Comparison of ENCODE assay signal across 22 cellular contexts in the genomic region with DNA sequence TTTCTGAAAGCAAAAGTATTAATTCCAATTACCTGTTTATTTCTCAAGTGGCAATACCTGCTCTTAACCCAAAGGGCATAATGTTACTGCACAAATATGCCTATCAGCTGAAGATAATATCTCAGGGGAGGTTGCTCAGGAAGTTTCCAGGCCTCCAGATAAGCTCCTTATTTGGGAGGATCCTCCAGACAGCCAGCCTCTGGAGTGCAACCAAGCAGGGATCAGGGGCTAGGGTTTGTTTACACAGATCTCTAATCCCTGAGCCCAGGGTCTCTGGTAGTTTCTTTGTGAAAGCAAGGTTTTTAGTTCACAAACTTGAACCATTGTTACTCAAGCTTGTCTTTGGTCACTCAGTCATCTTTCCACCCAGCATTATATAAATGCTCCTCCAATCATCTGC.
"Had no signal": no experiment of that assay in that cellular context is flagged by ENCODE, and none has a peak within 500 bp of the region (broad histone marks: within the 10 kb centered on the region; RNA-seq: fewer than 3 reads in every experiment).

No MANE protein-coding gene starts in this region.

- H3K4me3 ChIP-seq: colonic mucosa, gastroesophageal sphincter, heart left ventricle, mucosa of descending colon, ovary, sigmoid colon, spleen had no signal

- H3K27ac Mint-ChIP-seq: activated naive CD4-positive, alpha-beta T cell treated with anti-CD3 and anti-CD28 coated beads for 36 hours; brain; memory B cell; naive B cell; stimulated activated naive B cell treated with anti-CD40 and anti-IgM and Interleukin-4, amounts not matched to agents 10 μg/mL and 1 μg/mL and 100 μg/mL, for 72 hours; T-helper 1 cell treated with Interleukin-12 subunit alpha and Interleukin-12 subunit beta and Interleukin-4 antibody, amounts not matched to agents 30 μg/mL and 1 μg/mL, for 36 hours had no signal

- ATAC-seq: activated T-cell treated with anti-CD3 and anti-CD28 coated beads, Interleukin-2, amount 50 U/mL, for 4 hours; gastroesophageal sphincter; heart left ventricle; left ventricle myocardium superior; mucosa of descending colon; stimulated activated naive B cell treated with anti-CD40 and anti-IgM and Interleukin-4, amounts not matched to agents 10 μg/mL and 1 μg/mL and 100 μg/mL, for 72 hours had no signal

- H3K27me3 Mint-ChIP-seq: memory B cell; stimulated activated naive B cell treated with anti-CD40 and anti-IgM and Interleukin-4, amounts not matched to agents 10 μg/mL and 1 μg/mL and 100 μg/mL, for 72 hours had no signal

- H3K4me1 ChIP-seq: colonic mucosa, gastroesophageal sphincter, heart left ventricle, sigmoid colon had no signal

- DNase-seq: activated CD4-positive, alpha-beta T cell treated with anti-CD3 and anti-CD28 coated beads, Interleukin-2, amount 50 U/mL, for 1 hour; activated CD4-positive, CD25-positive, alpha-beta regulatory T cell treated with anti-CD3 and anti-CD28 coated beads, Interleukin-2, amount 50 U/mL, for 72 hours; activated CD8-positive, alpha-beta memory T cell treated with anti-CD3 and anti-CD28 coated beads, Interleukin-2, amount 50 U/mL, for 4 hours; activated naive CD4-positive, alpha-beta T cell treated with anti-CD3 and anti-CD28 coated beads for 36 hours; activated T-cell treated with anti-CD3 and anti-CD28 coated beads, Interleukin-2, amount 50 U/mL, for 4 hours; anterior cingulate cortex; colonic mucosa; erythroblast; heart left ventricle; kidney glomerular epithelial cell; left ventricle myocardium superior; mucosa of descending colon; naive B cell; ovary; sigmoid colon; spleen; stimulated activated naive B cell treated with anti-CD40 and anti-IgM and Interleukin-4, amounts not matched to agents 10 μg/mL and 1 μg/mL and 100 μg/mL, for 72 hours had no signal

- H3K27ac ChIP-seq: colonic mucosa, gastroesophageal sphincter, heart left ventricle, ovary, sigmoid colon, spleen had no signal

- H3K27me3 ChIP-seq: colonic mucosa, gastroesophageal sphincter, heart left ventricle, ovary, sigmoid colon, spleen had no signal

- H3K9me3 ChIP-seq: colonic mucosa, ovary had no signal

- H3K36me3 ChIP-seq: colonic mucosa, gastroesophageal sphincter, heart left ventricle, ovary, sigmoid colon, spleen had no signal

- H3K4me3 Mint-ChIP-seq: activated naive CD4-positive, alpha-beta T cell treated with anti-CD3 and anti-CD28 coated beads for 36 hours; activated T-cell treated with anti-CD3 and anti-CD28 coated beads, Interleukin-2, amount 50 U/mL, for 4 hours; brain; central memory CD8-positive, alpha-beta T cell; memory B cell; naive B cell; stimulated activated naive B cell treated with anti-CD40 and anti-IgM and Interleukin-4, amounts not matched to agents 10 μg/mL and 1 μg/mL and 100 μg/mL, for 72 hours; T-helper 1 cell treated with Interleukin-12 subunit alpha and Interleukin-12 subunit beta and Interleukin-4 antibody, amounts not matched to agents 30 μg/mL and 1 μg/mL, for 36 hours had no signal

- H3K36me3 Mint-ChIP-seq: brain had no signal

- H3K4me1 Mint-ChIP-seq: brain; central memory CD8-positive, alpha-beta T cell; memory B cell; naive B cell; stimulated activated naive B cell treated with anti-CD40 and anti-IgM and Interleukin-4, amounts not matched to agents 10 μg/mL and 1 μg/mL and 100 μg/mL, for 72 hours had no signal
